9 cellular contexts compared by ENCODE assay signal in the genomic region with DNA sequence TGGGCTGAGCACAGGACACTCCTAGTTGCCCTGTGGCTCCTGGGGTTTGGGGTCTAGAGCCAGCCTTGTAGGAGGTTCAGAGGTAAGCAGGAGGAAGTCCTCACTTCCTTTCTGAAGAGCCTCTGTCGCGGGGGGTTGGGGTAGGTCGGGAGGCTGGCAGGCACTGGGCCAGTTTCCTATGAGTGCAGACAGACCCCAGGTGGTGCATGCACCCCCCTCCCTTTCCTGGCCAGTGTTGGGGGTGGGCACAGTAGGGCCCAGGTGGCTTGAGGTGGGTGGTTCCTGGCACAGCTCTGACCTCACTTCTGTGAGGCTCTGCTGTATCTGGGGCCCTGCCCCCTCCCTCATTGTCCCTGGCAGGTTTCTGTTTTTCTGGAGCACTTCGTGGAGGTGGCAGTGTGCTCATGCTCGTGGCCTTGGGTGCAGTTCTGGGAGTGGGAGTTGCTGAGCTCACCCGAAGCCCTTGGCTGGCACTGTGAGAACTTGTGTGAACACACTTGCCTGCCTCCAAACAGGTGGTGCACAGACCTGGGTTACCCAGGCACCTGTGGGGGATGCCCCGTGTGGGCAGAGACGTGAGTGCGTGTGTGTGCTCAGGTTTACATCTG. TPM values are rescaled to one million over a fixed set of nuclear protein-coding genes. Genes with fewer than 3 reads are reported as not detected.
DNase-seq lines count a peak whose midpoint lies in the region; ATAC-seq and TF ChIP-seq lines count a peak whose summit lies in the region.
"Had no signal": no experiment of that assay in that cellular context is flagged by ENCODE, and none has a peak within 500 bp of the region (broad histone marks: within the 10 kb centered on the region; RNA-seq: fewer than 3 reads in every experiment).

No MANE protein-coding gene starts in this region.

- H4K20me1 ChIP-seq in PC-3 (ENCODE audit: low read length): 0 out of 2 replicates have a peak, but pooled peaks cover 3% of the 10 kb centered on the region

- H3K18ac ChIP-seq in mesendoderm (ENCODE audit: low read length): no peak overlapping the region

- in situ Hi-C loops in ACHN (cut with HindIII; ENCODE audit: low pct_ligation_motif_present, low pct_unique_long_range_greater_than_20kb, low sequenced_read_pairs): no loop called here

- H3K79me2 ChIP-seq in mesendoderm (ENCODE audit: control insufficient read depth, insufficient read depth, low read length) (peaks cover 23% of the 10 kb centered on the region), PC-3 (ENCODE audit: low read length) (no peaks in the 10 kb centered on the region)

- no peak overlapping the region for H2AK5ac ChIP-seq in mesendoderm (ENCODE audit: low read length)

- H2BK15ac ChIP-seq in mesendoderm (replicated peaks; ENCODE audit: low read depth): no peak overlapping the region

- H3K36me3 ChIP-seq in mesendoderm (ENCODE audit: control insufficient read depth, insufficient read depth, low read length) (no peaks in the 10 kb centered on the region), PC-3 (ENCODE audit: low read depth, low read length) (no peaks in the 10 kb centered on the region)

- DNase-seq in CD4-positive, alpha-beta T cell: peak in 3 of 10 experiments; percentile 12 to 20 (median 15)
- DNase-seq in activated T-helper 1 cell treated with anti-CD3 and anti-CD28 coated beads, Interleukin-12 subunit alpha, Interleukin-12 subunit beta, Interleukin-2, Interleukin-4 antibody, amounts not matched to agents 30 ng/mL and 10 ng/mL and 1 ng/mL, durations not matched to agents 14 hours and 24 hours and 36 hours (ENCODE audit: low spot score): no peak
- DNase-seq in mesendoderm (no peak), GM20000 (ENCODE audit: low spot score) (no peak), PC-3 (no peak), ACHN (no peak)

- H3K4me1 ChIP-seq in mesendoderm (ENCODE audit: control insufficient read depth, low read depth, low read length) (peaks cover 11% of the 10 kb centered on the region), PC-3 (ENCODE audit: insufficient read depth, low read length) (peaks cover 22% of the 10 kb centered on the region)

- H3F3A ChIP-seq in PC-3 (ENCODE audit: low read length, unreplicated experiment): no peaks in the 10 kb centered on the region

- TF ChIP-seq CTCF in CD4-positive, alpha-beta T cell (IDR thresholded peaks at IDR 0.05): no peak
- no peak for TF ChIP-seq CTCF in GM20000 (IDR thresholded peaks at IDR 0.05; ENCODE audit: extremely low read depth, missing control alignments)
- no peak for TF ChIP-seq CTCF in PC-3 (conservative IDR thresholded peaks at IDR 0.05; ENCODE audit: low read depth, low read length)

- H2BK5ac ChIP-seq in mesendoderm (ENCODE audit: low read length): no peak overlapping the region

- H3K27me3 ChIP-seq in CD4-positive, alpha-beta T cell (ENCODE audit: control insufficient read depth, insufficient read depth, low read length): no peaks in the 10 kb centered on the region
- H3K27me3 ChIP-seq in mesendoderm (ENCODE audit: insufficient read depth, low read length, poor library complexity): no peaks in the 10 kb centered on the region
- H3K27me3 ChIP-seq in PC-3 (ENCODE audit: low read length): peaks cover 20% of the 10 kb centered on the region

- H2AFZ ChIP-seq in PC-3 (ENCODE audit: low read length): no peak overlapping the region

- ATAC-seq in CD4-positive, alpha-beta T cell (ENCODE audit: poor library complexity): peak; percentile 32
- ATAC-seq in HG03108 (IDR thresholded peaks at IDR 0.05; ENCODE audit: unreplicated experiment): peak; percentile 36
- no peak for ATAC-seq in PC-3
- ATAC-seq in esophagus mucosa: no peak

- H3K4me2 ChIP-seq in mesendoderm (ENCODE audit: low read length) (peak overlapping the region; percentile 10), PC-3 (ENCODE audit: low read length) (no peak overlapping the region)

- no peak overlapping the region for H2BK120ac ChIP-seq in mesendoderm (ENCODE audit: low read depth, low read length)

- peak overlapping the region; percentile 63 for H3K56ac ChIP-seq in mesendoderm (ENCODE audit: low read length)

- H3K4me3 ChIP-seq in mesendoderm (ENCODE audit: low read length) (no peak overlapping the region), PC-3 (ENCODE audit: low read length) (no peak overlapping the region)

- H3K36me3 Mint-ChIP-seq in CD4-positive, alpha-beta T cell (ENCODE audit: low read depth): no peaks in the 10 kb centered on the region
- H3K36me3 Mint-ChIP-seq in activated T-helper 1 cell treated with anti-CD3 and anti-CD28 coated beads, Interleukin-12 subunit alpha, Interleukin-12 subunit beta, Interleukin-2, Interleukin-4 antibody, amounts not matched to agents 30 ng/mL and 10 ng/mL and 1 ng/mL, durations not matched to agents 14 hours and 24 hours and 36 hours (ENCODE audit: low read depth): no peaks in the 10 kb centered on the region

- WGBS in mesendoderm (ENCODE audit: extremely low coverage, insufficient coverage, low lambda C conversion rate): no CpG with 5 or more reads among the region's 9 CpGs

- H3K27ac ChIP-seq in CD4-positive, alpha-beta T cell (ENCODE audit: low read depth, low read length): no peak overlapping the region
- no peak overlapping the region for H3K27ac ChIP-seq in mesendoderm (ENCODE audit: low read depth, low read length)
- H3K27ac ChIP-seq in PC-3 (ENCODE audit: low read length): no peak overlapping the region

- intact Hi-C loops in CD4-positive, alpha-beta T cell (cut with DNase I, micrococcal nuclease): no loop called here
- intact Hi-C loops in activated T-helper 1 cell treated with anti-CD3 and anti-CD28 coated beads, Interleukin-12 subunit alpha, Interleukin-12 subunit beta, Interleukin-2, Interleukin-4 antibody, amounts not matched to agents 30 ng/mL and 10 ng/mL and 1 ng/mL, durations not matched to agents 14 hours and 24 hours and 36 hours (cut with micrococcal nuclease): no loop called here
- intact Hi-C loops in PC-3 (cut with micrococcal nuclease): no loop called here

- POLR2A ChIA-PET in CD4-positive, alpha-beta T cell (lab: Charles Lee): interaction anchor here (1.2 kb wide), 1 partner anchor 14 kb away, joined by 3 read pairs; no protein-coding TSS in a partner anchor
- POLR2A ChIA-PET in PC-3 (lab: Charles Lee; ENCODE audit: unreplicated experiment): interaction anchor here (0.6 kb wide), 1 partner anchor 102 kb away, joined by 10 read pairs; no protein-coding TSS in a partner anchor

- BruUV-seq in PC-3 (replicated peaks; lab: Mats Ljungman, UMichigan): no TSS peak

- H3K23ac ChIP-seq in mesendoderm (ENCODE audit: low read length): no peak overlapping the region

- peak overlapping the region; percentile 84 for H3K4me3 Mint-ChIP-seq in CD4-positive, alpha-beta T cell
- peak overlapping the region; percentile 66 for H3K4me3 Mint-ChIP-seq in activated T-helper 1 cell treated with anti-CD3 and anti-CD28 coated beads, Interleukin-12 subunit alpha, Interleukin-12 subunit beta, Interleukin-2, Interleukin-4 antibody, amounts not matched to agents 30 ng/mL and 10 ng/mL and 1 ng/mL, durations not matched to agents 14 hours and 24 hours and 36 hours

- peaks cover 57% of the 10 kb centered on the region for H3K4me1 Mint-ChIP-seq in CD4-positive, alpha-beta T cell (ENCODE audit: low read depth)
- H3K4me1 Mint-ChIP-seq in activated T-helper 1 cell treated with anti-CD3 and anti-CD28 coated beads, Interleukin-12 subunit alpha, Interleukin-12 subunit beta, Interleukin-2, Interleukin-4 antibody, amounts not matched to agents 30 ng/mL and 10 ng/mL and 1 ng/mL, durations not matched to agents 14 hours and 24 hours and 36 hours (ENCODE audit: low read depth): peaks cover 43% of the 10 kb centered on the region

- no peaks in the 10 kb centered on the region for H3K9me2 ChIP-seq in PC-3 (replicated peaks; ENCODE audit: low read length)

- H3K9me3 Mint-ChIP-seq in CD4-positive, alpha-beta T cell: no peaks in the 10 kb centered on the region
- no peaks in the 10 kb centered on the region for H3K9me3 Mint-ChIP-seq in activated T-helper 1 cell treated with anti-CD3 and anti-CD28 coated beads, Interleukin-12 subunit alpha, Interleukin-12 subunit beta, Interleukin-2, Interleukin-4 antibody, amounts not matched to agents 30 ng/mL and 10 ng/mL and 1 ng/mL, durations not matched to agents 14 hours and 24 hours and 36 hours

- H3K4ac ChIP-seq in mesendoderm (ENCODE audit: low read depth, low read length): no peak overlapping the region

- CTCF ChIA-PET in CD4-positive, alpha-beta T cell (lab: Charles Lee): no interaction called here
- CTCF ChIA-PET in PC-3 (lab: Charles Lee): no interaction called here

- H3K27ac Mint-ChIP-seq in CD4-positive, alpha-beta T cell: peak overlapping the region; percentile 50
- H3K27ac Mint-ChIP-seq in activated T-helper 1 cell treated with anti-CD3 and anti-CD28 coated beads, Interleukin-12 subunit alpha, Interleukin-12 subunit beta, Interleukin-2, Interleukin-4 antibody, amounts not matched to agents 30 ng/mL and 10 ng/mL and 1 ng/mL, durations not matched to agents 14 hours and 24 hours and 36 hours: peak overlapping the region; percentile 50

- H3K9me3 ChIP-seq in CD4-positive, alpha-beta T cell (ENCODE audit: control insufficient read depth, low read length): no peaks in the 10 kb centered on the region
- H3K9me3 ChIP-seq in PC-3 (ENCODE audit: low read length): no peaks in the 10 kb centered on the region

- H3K9ac ChIP-seq in mesendoderm (ENCODE audit: low read length): peak overlapping the region; percentile 43
- no peak overlapping the region for H3K9ac ChIP-seq in PC-3 (ENCODE audit: low read length)

- H4K8ac ChIP-seq in mesendoderm (ENCODE audit: low read depth, low read length): no peak overlapping the region

- H3K79me1 ChIP-seq in mesendoderm (ENCODE audit: low read length): peaks cover 19% of the 10 kb centered on the region

- no peak overlapping the region for H4K5ac ChIP-seq in mesendoderm (ENCODE audit: low read length)

- H3K27me3 Mint-ChIP-seq in CD4-positive, alpha-beta T cell: no peaks in the 10 kb centered on the region
- peaks cover 43% of the 10 kb centered on the region for H3K27me3 Mint-ChIP-seq in activated T-helper 1 cell treated with anti-CD3 and anti-CD28 coated beads, Interleukin-12 subunit alpha, Interleukin-12 subunit beta, Interleukin-2, Interleukin-4 antibody, amounts not matched to agents 30 ng/mL and 10 ng/mL and 1 ng/mL, durations not matched to agents 14 hours and 24 hours and 36 hours (ENCODE audit: insufficient read depth)

RNA-seq across cellular contexts. Expression of gene PALD1, which starts 1.8 kb away (rescaled TPM):
- total RNA-seq in CD4-positive, alpha-beta T cell: under 1 TPM; 0.36 to 0.44 TPM
- total RNA-seq in activated T-helper 1 cell treated with anti-CD3 and anti-CD28 coated beads, Interleukin-12 subunit alpha, Interleukin-12 subunit beta, Interleukin-2, Interleukin-4 antibody, amounts not matched to agents 30 ng/mL and 10 ng/mL and 1 ng/mL, durations not matched to agents 14 hours and 24 hours and 36 hours: 0.83 and 0.88 TPM in 2 replicates
- polyA plus RNA-seq in mesendoderm (2013, experiment 1 of 2): 14.2 TPM
- polyA plus RNA-seq in mesendoderm (2013, experiment 2 of 2): 14.9 TPM
- total RNA-seq in PC-3 (2014; rRNA removed) (0.46 and 0.80 TPM in 2 replicates), esophagus mucosa (4.6 TPM)

RNA-seq across cellular contexts. Expression of gene NODAL, which starts 38.9 kb away (rescaled TPM):
- not detected for total RNA-seq in CD4-positive, alpha-beta T cell
- total RNA-seq in activated T-helper 1 cell treated with anti-CD3 and anti-CD28 coated beads, Interleukin-12 subunit alpha, Interleukin-12 subunit beta, Interleukin-2, Interleukin-4 antibody, amounts not matched to agents 30 ng/mL and 10 ng/mL and 1 ng/mL, durations not matched to agents 14 hours and 24 hours and 36 hours: not detected in 2 replicates
- 318 TPM for polyA plus RNA-seq in mesendoderm (2013, experiment 1 of 2)
- 312 TPM for polyA plus RNA-seq in mesendoderm (2013, experiment 2 of 2)
- total RNA-seq in PC-3 (2014; rRNA removed) (not detected in 2 replicates), esophagus mucosa (0.48 TPM)
- total RNA-seq: LHCN-M2 had no signal

Comparison
In these comparisons a context has a peak if more than half of its experiments do, and no peak if none do; other contexts are left out.
1. ATAC-seq: peak in CD4-positive, alpha-beta T cell (single experiment) and HG03108 (single experiment); none in PC-3 (single experiment) and esophagus mucosa (single experiment).